In the genomic region with DNA sequence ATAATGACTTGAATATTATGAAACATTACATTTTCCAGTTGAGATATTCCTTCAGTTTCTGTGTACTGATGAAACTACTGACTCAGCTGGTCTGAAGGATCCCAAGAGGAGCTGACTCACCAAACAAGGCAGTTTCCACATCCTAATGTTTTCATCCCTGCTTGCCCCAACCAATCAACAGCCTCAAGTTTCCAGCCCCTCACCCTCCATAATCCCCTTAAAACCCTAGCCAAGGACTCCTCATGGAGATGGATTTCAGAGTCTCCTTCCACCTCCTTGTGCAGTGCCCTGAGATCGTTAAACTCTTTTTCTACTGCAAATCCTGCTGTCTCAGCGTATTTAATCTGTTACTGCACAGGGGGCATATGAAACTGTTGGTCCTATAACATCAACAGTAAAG, we compare ENCODE assay signal across 14 cellular contexts.
DNase-seq lines count a peak whose midpoint lies in the region; ATAC-seq and TF ChIP-seq lines count a peak whose summit lies in the region.
"Had no signal": no experiment of that assay in that cellular context is flagged by ENCODE, and none has a peak within 500 bp of the region (broad histone marks: within the 10 kb centered on the region; RNA-seq: fewer than 3 reads in every experiment).

No MANE protein-coding gene starts in this region.

- TF ChIP-seq EP300 in gastroesophageal sphincter (IDR thresholded peaks at IDR 0.05) = no peak

- TF ChIP-seq POLR2A in esophagus squamous epithelium (IDR thresholded peaks at IDR 0.05) (no peak), gastroesophageal sphincter (IDR thresholded peaks at IDR 0.05) (no peak)

- ATAC-seq in gastroesophageal sphincter = no peak
- ATAC-seq: activated CD4-positive, alpha-beta T cell treated with anti-CD3 and anti-CD28 coated beads for 36 hours; CD8-positive, alpha-beta T cell; effector memory CD8-positive, alpha-beta T cell had no signal

- in situ Hi-C loops in ACHN (cut with HindIII; ENCODE audit: low pct_ligation_motif_present, low pct_unique_long_range_greater_than_20kb, low sequenced_read_pairs) = no loop called here
- in situ Hi-C loops in astrocyte of the spinal cord (cut with HindIII; ENCODE audit: low sequenced_read_pairs) = no loop called here

- H3K27ac ChIP-seq in esophagus squamous epithelium (no peak overlapping the region), gastroesophageal sphincter (no peak overlapping the region)
- H3K27ac ChIP-seq: parathyroid adenoma had no signal

- DNase-seq in ACHN (peak; percentile 12), HPDE6-E6E7 (ENCODE audit: extremely low spot score) (peak; percentile 45), astrocyte of the spinal cord (ENCODE audit: low read depth, low spot score) (peak; percentile 66), kidney epithelial cell (ENCODE audit: low read depth) (peak; percentile 26), esophagus squamous epithelium (lab: John Stamatoyannopoulos, UW) (no peak), BE2C (no peak), GM10266 (ENCODE audit: extremely low spot score) (no peak)
- DNase-seq: activated CD4-positive, alpha-beta T cell treated with anti-CD3 and anti-CD28 coated beads for 36 hours; activated gamma-delta T cell treated with Interleukin-2 at 50 U/mL for 16 hours; CD8-positive, alpha-beta T cell; effector memory CD8-positive, alpha-beta T cell; kidney glomerular epithelial cell had no signal

- H3K36me3 ChIP-seq in kidney epithelial cell (ENCODE audit: control insufficient read depth, insufficient read depth, low read length) = no peaks in the 10 kb centered on the region
- no peaks in the 10 kb centered on the region for H3K36me3 ChIP-seq in esophagus squamous epithelium
- H3K36me3 ChIP-seq in gastroesophageal sphincter = no peaks in the 10 kb centered on the region
- no peaks in the 10 kb centered on the region for H3K36me3 ChIP-seq in BE2C

- no peaks in the 10 kb centered on the region for H3K27me3 ChIP-seq in kidney epithelial cell (ENCODE audit: control insufficient read depth, insufficient read depth, low read length)
- no peaks in the 10 kb centered on the region for H3K27me3 ChIP-seq in esophagus squamous epithelium
- H3K27me3 ChIP-seq in gastroesophageal sphincter = no peaks in the 10 kb centered on the region
- H3K27me3 ChIP-seq in BE2C = no peaks in the 10 kb centered on the region

- 65 to 74% methylated on average over 2 of the region's 2 CpGs for WGBS in esophagus squamous epithelium, 2 donors
- 49 to 67% methylated on average over 1 to 2 of the region's 2 CpGs for WGBS in gastroesophageal sphincter (ENCODE audit: low coverage in 1 of 2), 2 donors

- intact Hi-C loops in esophagus squamous epithelium (cut with DNase I) = loop anchor here (5.0 kb wide), 1 partner anchor 82 kb away; the partner anchor contains the start of gene HAO2

- TF ChIP-seq CTCF in astrocyte of the spinal cord (IDR thresholded peaks at IDR 0.05; ENCODE audit: low read depth, low read length) = no peak
- no peak for TF ChIP-seq CTCF in kidney epithelial cell (IDR thresholded peaks at IDR 0.05; ENCODE audit: insufficient read depth, low read length, poor library complexity, severe bottlenecking)
- no peak for TF ChIP-seq CTCF in esophagus squamous epithelium (IDR thresholded peaks at IDR 0.05)
- TF ChIP-seq CTCF in gastroesophageal sphincter (IDR thresholded peaks at IDR 0.05) = no peak
- no peak for TF ChIP-seq CTCF in BE2C (IDR thresholded peaks at IDR 0.05; ENCODE audit: low read depth, low read length)
- no peak for TF ChIP-seq CTCF in GM10266 (IDR thresholded peaks at IDR 0.05; ENCODE audit: control insufficient read depth, insufficient read depth, low read depth, missing control alignments)

- H3K4me3 ChIP-seq in astrocyte of the spinal cord (ENCODE audit: low read depth, low read length) (no peak overlapping the region), kidney epithelial cell (ENCODE audit: low read depth, low read length) (no peak overlapping the region), esophagus squamous epithelium (no peak overlapping the region), gastroesophageal sphincter (no peak overlapping the region), BE2C (ENCODE audit: low read depth, low read length) (no peak overlapping the region)

- H3K4me1 ChIP-seq in esophagus squamous epithelium (no peaks in the 10 kb centered on the region), gastroesophageal sphincter (no peaks in the 10 kb centered on the region), BE2C (no peaks in the 10 kb centered on the region)
- H3K4me1 ChIP-seq: parathyroid adenoma had no signal

- H3K9me3 ChIP-seq in esophagus squamous epithelium = no peaks in the 10 kb centered on the region
- no peaks in the 10 kb centered on the region for H3K9me3 ChIP-seq in gastroesophageal sphincter
- H3K9me3 ChIP-seq in BE2C = no peaks in the 10 kb centered on the region

Comparison
In these comparisons a context has a peak if more than half of its experiments do, and no peak if none do; other contexts are left out.
1. DNase-seq: peak in ACHN (single experiment), HPDE6-E6E7 (single experiment), astrocyte of the spinal cord (single experiment) and kidney epithelial cell (single experiment); none in esophagus squamous epithelium (single experiment), BE2C (single experiment) and GM10266 (single experiment).